ENCODE assay signal across 18 cellular contexts in genomic region chr11:128581908-128582307, GRCh38.
"Had no signal": no experiment of that assay in that cellular context is flagged by ENCODE, and none has a peak within 500 bp of the region (broad histone marks: within the 10 kb centered on the region; RNA-seq: fewer than 3 reads in every experiment).

No MANE protein-coding gene starts in this region.

- H3K4me1 ChIP-seq: right lobe of liver had no signal

- H3K4me3 ChIP-seq: coronary artery, esophagus muscularis mucosa, psoas muscle, right lobe of liver, stomach, thoracic aorta, upper lobe of right lung had no signal

- H3K36me3 ChIP-seq: esophagus muscularis mucosa, right lobe of liver, stomach, thoracic aorta, upper lobe of right lung had no signal

- H3K9me3 Mint-ChIP-seq: activated CD4-positive, alpha-beta T cell treated with anti-CD3 and anti-CD28 coated beads, Interleukin-2, amount 10 ng/mL, durations not matched to agents 7 days and 5 days; activated T-helper 1 cell treated with anti-CD3 and anti-CD28 coated beads, Interleukin-12 subunit alpha, Interleukin-12 subunit beta, Interleukin-2, Interleukin-4 antibody, amounts not matched to agents 30 ng/mL and 10 ng/mL and 1 ng/mL, durations not matched to agents 14 hours and 24 hours and 36 hours; brain; central memory CD8-positive, alpha-beta T cell; neural crest cell had no signal

- DNase-seq: activated CD4-positive, alpha-beta T cell treated with anti-CD3 and anti-CD28 coated beads, Interleukin-2, amount 10 ng/mL, durations not matched to agents 7 days and 5 days; activated CD4-positive, CD25-positive, alpha-beta regulatory T cell; activated CD8-positive, alpha-beta memory T cell treated with anti-CD3 and anti-CD28 coated beads, Interleukin-2, amount 50 U/mL, for 48 hours; amniotic stem cell; effector CD4-positive, alpha-beta T cell; foreskin melanocyte; mesendoderm; psoas muscle; right lobe of liver; stomach; upper lobe of right lung had no signal

- H3K4me3 Mint-ChIP-seq: activated CD4-positive, alpha-beta T cell treated with anti-CD3 and anti-CD28 coated beads, Interleukin-2, amount 10 ng/mL, durations not matched to agents 7 days and 5 days; activated T-helper 1 cell treated with anti-CD3 and anti-CD28 coated beads, Interleukin-12 subunit alpha, Interleukin-12 subunit beta, Interleukin-2, Interleukin-4 antibody, amounts not matched to agents 30 ng/mL and 10 ng/mL and 1 ng/mL, durations not matched to agents 14 hours and 24 hours and 36 hours; brain; central memory CD8-positive, alpha-beta T cell; neural crest cell had no signal

- ATAC-seq: psoas muscle, right lobe of liver, upper lobe of right lung had no signal

- H3K27me3 ChIP-seq: upper lobe of right lung had no signal

- H3K36me3 Mint-ChIP-seq: brain had no signal

- H3K27me3 Mint-ChIP-seq: activated CD4-positive, alpha-beta T cell treated with anti-CD3 and anti-CD28 coated beads, Interleukin-2, amount 10 ng/mL, durations not matched to agents 7 days and 5 days had no signal

- H3K9me3 ChIP-seq: esophagus muscularis mucosa, psoas muscle, right lobe of liver, stomach, thoracic aorta, upper lobe of right lung had no signal

- H3K27ac Mint-ChIP-seq: activated CD4-positive, alpha-beta T cell treated with anti-CD3 and anti-CD28 coated beads, Interleukin-2, amount 10 ng/mL, durations not matched to agents 7 days and 5 days had no signal

- H3K27ac ChIP-seq: coronary artery, esophagus muscularis mucosa, right lobe of liver, thoracic aorta, upper lobe of right lung had no signal
